Comparison of ENCODE assay signal across 18 cellular contexts in the genomic region with DNA sequence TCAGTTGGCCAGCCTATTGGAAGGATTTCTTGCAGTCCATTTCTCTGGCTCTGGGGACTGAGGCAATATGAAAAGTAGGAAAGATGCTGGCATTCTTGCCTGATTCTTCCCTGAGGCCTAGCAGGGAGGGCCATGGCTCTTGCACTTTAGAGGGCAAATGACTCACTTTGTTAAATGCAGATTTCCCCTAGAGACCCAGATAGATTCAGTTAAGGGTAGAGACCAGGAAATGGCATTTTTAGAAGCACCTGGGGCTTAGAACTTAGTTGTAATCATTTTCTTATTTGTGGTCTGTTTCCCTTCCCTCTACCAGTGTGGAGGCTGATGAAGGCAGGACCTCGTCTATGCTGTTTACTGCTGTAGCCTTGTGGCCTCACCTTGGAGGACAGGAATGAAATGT.
DNase-seq lines count a peak whose midpoint lies in the region; ATAC-seq, FAIRE-seq and TF ChIP-seq lines count a peak whose summit lies in the region.
"Had no signal": no experiment of that assay in that cellular context is flagged by ENCODE, and none has a peak within 500 bp of the region (broad histone marks: within the 10 kb centered on the region; RNA-seq: fewer than 3 reads in every experiment).

No MANE protein-coding gene starts in this region.

- H3K27ac Mint-ChIP-seq in stimulated activated naive B cell treated with anti-CD40 and anti-IgM and Interleukin-4, amounts not matched to agents 10 μg/mL and 1 μg/mL and 100 μg/mL, for 72 hours = no peak overlapping the region
- H3K27ac Mint-ChIP-seq: activated T-helper 17 cell treated with anti-CD3 and anti-CD28 coated beads, Interleukin-2, amount 50 U/mL, for 72 hours; mesothelial cell of epicardium; nephron progenitor cell had no signal

- peaks cover 9 to 20% of the 10 kb centered on the region in 2 donors for H3K4me1 Mint-ChIP-seq in stimulated activated naive B cell treated with anti-CD40 and anti-IgM and Interleukin-4, amounts not matched to agents 10 μg/mL and 1 μg/mL and 100 μg/mL, for 72 hours
- H3K4me1 Mint-ChIP-seq: activated T-helper 17 cell treated with anti-CD3 and anti-CD28 coated beads, Interleukin-2, amount 50 U/mL, for 72 hours; nephron progenitor cell had no signal

- DNase-seq in GM19239 (ENCODE audit: insufficient read length, low spot score) (no peak), RPMI7951 (ENCODE audit: low read depth) (peak; percentile 35), omental fat pad (ENCODE audit: low spot score) (no peak), dedifferentiated amniotic fluid mesenchymal stem cell (ENCODE audit: extremely low spot score) (no peak)
- DNase-seq in stimulated activated naive B cell treated with anti-CD40 and anti-IgM and Interleukin-4, amounts not matched to agents 10 μg/mL and 1 μg/mL and 100 μg/mL, for 72 hours = no peak
- DNase-seq: dermis blood vessel endothelial cell; kidney glomerular epithelial cell; NCI-H187 treated with DMSO at 0.1 percent for 48 hours; nephron progenitor cell; SHP77 treated with DMSO at 0.1 percent for 48 hours; stimulated activated CD4-positive, alpha-beta T cell treated with anti-CD3 and anti-CD28 coated beads, Interleukin-4, amount 100 ng/mL, for 4 hours had no signal

- no peak for TF ChIP-seq CTCF in omental fat pad (IDR thresholded peaks at IDR 0.05)

- H3K4me3 Mint-ChIP-seq in stimulated activated naive B cell treated with anti-CD40 and anti-IgM and Interleukin-4, amounts not matched to agents 10 μg/mL and 1 μg/mL and 100 μg/mL, for 72 hours = no peak overlapping the region
- H3K4me3 Mint-ChIP-seq: activated T-helper 17 cell treated with anti-CD3 and anti-CD28 coated beads, Interleukin-2, amount 50 U/mL, for 72 hours; mesothelial cell of epicardium; nephron progenitor cell had no signal

- peak; percentile 56 for ATAC-seq in HG03135 (IDR thresholded peaks at IDR 0.05; ENCODE audit: unreplicated experiment)
- peak; percentile 85 to 92 for ATAC-seq in stimulated activated naive B cell treated with anti-CD40 and anti-IgM and Interleukin-4, amounts not matched to agents 10 μg/mL and 1 μg/mL and 100 μg/mL, for 72 hours (replicated peaks)
- ATAC-seq in omental fat pad (ENCODE audit: low FRiP score) = no peak
- ATAC-seq in HG02840 (IDR thresholded peaks at IDR 0.05; ENCODE audit: low FRiP score, unreplicated experiment) = no peak
- ATAC-seq: activated T-helper 17 cell treated with anti-CD3 and anti-CD28 coated beads, Interleukin-2, amount 50 U/mL, for 72 hours; HCT116 had no signal

- H3K9me3 Mint-ChIP-seq in stimulated activated naive B cell treated with anti-CD40 and anti-IgM and Interleukin-4, amounts not matched to agents 10 μg/mL and 1 μg/mL and 100 μg/mL, for 72 hours = peaks cover 0 to 1% of the 10 kb centered on the region in 2 donors
- H3K9me3 Mint-ChIP-seq: activated T-helper 17 cell treated with anti-CD3 and anti-CD28 coated beads, Interleukin-2, amount 50 U/mL, for 72 hours; nephron progenitor cell had no signal

- no peaks in the 10 kb centered on the region for H3K27me3 Mint-ChIP-seq in stimulated activated naive B cell treated with anti-CD40 and anti-IgM and Interleukin-4, amounts not matched to agents 10 μg/mL and 1 μg/mL and 100 μg/mL, for 72 hours
- H3K27me3 Mint-ChIP-seq: activated T-helper 17 cell treated with anti-CD3 and anti-CD28 coated beads, Interleukin-2, amount 50 U/mL, for 72 hours had no signal

- FAIRE-seq in GM19239 (lab: Jason Lieb, UNC) = peak; percentile 79
- FAIRE-seq: D721Med, frontal cortex had no signal

- no peaks in the 10 kb centered on the region for H3K36me3 Mint-ChIP-seq in stimulated activated naive B cell treated with anti-CD40 and anti-IgM and Interleukin-4, amounts not matched to agents 10 μg/mL and 1 μg/mL and 100 μg/mL, for 72 hours
- H3K36me3 Mint-ChIP-seq: mesothelial cell of epicardium had no signal

Comparison
In these comparisons a context has a peak if more than half of its experiments do, and no peak if none do; other contexts are left out.
1. ATAC-seq: peak in HG03135 (single experiment) and stimulated activated naive B cell treated with anti-CD40 and anti-IgM and Interleukin-4, amounts not matched to agents 10 μg/mL and 1 μg/mL and 100 μg/mL, for 72 hours (2 of 2); none in omental fat pad (single experiment) and HG02840 (single experiment).